11 cellular contexts compared by ENCODE assay signal in the genomic region with DNA sequence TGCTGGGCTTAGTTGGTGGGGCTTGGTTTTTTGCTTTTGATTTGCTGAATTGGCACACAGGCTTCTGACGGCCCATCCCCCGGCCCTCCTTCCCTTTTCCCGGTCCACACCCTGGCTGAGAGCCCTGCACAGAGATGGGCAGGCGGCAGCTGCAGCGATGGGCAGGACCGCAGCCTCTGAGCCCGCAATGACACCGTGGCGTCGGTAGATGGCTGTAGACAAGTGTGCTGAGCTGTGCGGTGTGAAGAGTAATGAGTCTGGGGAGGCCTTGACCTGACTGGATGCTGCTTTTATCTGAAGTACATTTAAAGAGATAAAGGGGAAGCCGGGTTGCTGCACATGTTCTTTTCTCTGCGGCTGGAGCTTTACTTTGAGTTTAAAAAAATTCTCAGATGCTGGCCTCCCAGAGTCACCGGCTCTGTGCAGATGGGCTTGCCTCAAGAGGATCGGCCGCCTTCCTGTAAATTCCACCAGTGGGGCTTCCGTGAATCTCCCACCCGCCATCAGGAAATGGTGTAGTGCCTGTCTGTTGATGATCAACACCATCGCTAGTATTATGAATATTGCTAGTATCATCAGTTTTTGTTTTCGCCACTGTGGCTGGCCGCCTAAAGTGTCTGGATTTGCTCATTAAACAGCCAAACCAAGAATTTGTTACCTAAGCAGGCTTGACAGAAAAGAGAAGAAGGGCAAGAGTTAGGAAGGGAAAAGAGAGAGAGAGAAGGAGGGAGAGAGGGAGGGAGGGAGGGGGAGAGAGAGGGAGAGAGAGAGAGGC.
DNase-seq lines count a peak whose midpoint lies in the region; ATAC-seq, FAIRE-seq and TF ChIP-seq lines count a peak whose summit lies in the region.
"Had no signal": no experiment of that assay in that cellular context is flagged by ENCODE, and none has a peak within 500 bp of the region (broad histone marks: within the 10 kb centered on the region; RNA-seq: fewer than 3 reads in every experiment).

No MANE protein-coding gene starts in this region.

- 3% methylated on average over 20 of the region's 21 CpGs for WGBS in K562 (ENCODE audit: insufficient coverage, low coverage, missing lambda C conversion rate)

- no peak overlapping the region for H3K27ac ChIP-seq in K562 (ENCODE audit: extremely low read depth, low read depth, low read length)
- H3K27ac ChIP-seq: ovary had no signal

- no peaks in the 10 kb centered on the region for H3K36me3 Mint-ChIP-seq in Calu3 (ENCODE audit: insufficient read depth, unreplicated experiment)

- H3K4me3 Mint-ChIP-seq in Calu3 (ENCODE audit: low read depth, unreplicated experiment), result no peak overlapping the region
- H3K4me3 Mint-ChIP-seq: activated T-cell treated with anti-CD3 and anti-CD28 coated beads, Interleukin-2, amount 50 U/mL, for 24 hours had no signal

- H3K4me1 ChIP-seq in K562 (replicated peaks in 1 of 2; ENCODE audit: control insufficient read depth in 2 of 2, insufficient read depth in 2 of 2, low read length in 2 of 2) (no peaks in the 10 kb centered on the region), mucosa of descending colon (ENCODE audit: low read depth) (no peaks in the 10 kb centered on the region)

- H3K9me3 Mint-ChIP-seq in Calu3 (ENCODE audit: low read depth, unreplicated experiment), result peaks cover 19% of the 10 kb centered on the region

- H3K4me3 ChIP-seq in K562 (no peak overlapping the region), mucosa of descending colon (no peak overlapping the region)
- H3K4me3 ChIP-seq: ovary had no signal

- H3K27me3 ChIP-seq in K562 (ENCODE audit: control insufficient read depth in 2 of 2, insufficient read depth in 2 of 2, low read length in 2 of 2), result no peaks in the 10 kb centered on the region; a peak in 1 of 5 replicates
- H3K27me3 ChIP-seq: ovary had no signal

- no peak overlapping the region for H3K27ac Mint-ChIP-seq in Calu3 (ENCODE audit: unreplicated experiment)
- H3K27ac Mint-ChIP-seq: activated T-cell treated with anti-CD3 and anti-CD28 coated beads, Interleukin-2, amount 50 U/mL, for 24 hours had no signal

- intact Hi-C loops in Calu3 (cut with micrococcal nuclease; ENCODE audit: unreplicated experiment), result no loop called here
- intact Hi-C loops in K562 (cut with micrococcal nuclease), result no loop called here
- intact Hi-C loops in mucosa of descending colon (cut with DNase I, micrococcal nuclease), result no loop called here

- TF ChIP-seq EP300 in K562 (IDR thresholded peaks at IDR 0.05; ENCODE audit: low read length), result no peak

- H3K36me3 ChIP-seq in K562 (ENCODE audit: control insufficient read depth, insufficient read depth, low read length) (no peaks in the 10 kb centered on the region), mucosa of descending colon (ENCODE audit: low read depth) (no peaks in the 10 kb centered on the region)
- H3K36me3 ChIP-seq: ovary had no signal

- TF ChIP-seq POLR2A in K562 (conservative IDR thresholded peaks at IDR 0.05), result no peak

- in situ Hi-C loops in K562 (cut with MboI), result no loop called here

- BruUV-seq in Calu3 (replicated peaks; lab: Mats Ljungman, UMichigan) (no TSS peak), K562 (replicated peaks; lab: Mats Ljungman, UMichigan) (no TSS peak)

- H3K27me3 Mint-ChIP-seq in Calu3 (ENCODE audit: unreplicated experiment), result no peaks in the 10 kb centered on the region
- H3K27me3 Mint-ChIP-seq: activated T-cell treated with anti-CD3 and anti-CD28 coated beads, Interleukin-2, amount 50 U/mL, for 24 hours had no signal

- ATAC-seq in K562, result peak; percentile 86
- ATAC-seq in mucosa of descending colon, result peak; percentile 59
- no peak for ATAC-seq in HG02885 (IDR thresholded peaks at IDR 0.05; ENCODE audit: poor library complexity, unreplicated experiment)
- ATAC-seq in GM18861 (IDR thresholded peaks at IDR 0.05; ENCODE audit: unreplicated experiment), result no peak

- POLR2A ChIA-PET in K562 (lab: Yijun Ruan, JAX), result interaction anchor here (0.5 to 1.0 kb wide), 2 partner anchors 10 to 634 kb away, joined by 3 read pairs; no protein-coding TSS in a partner anchor

- H3K9me3 ChIP-seq in K562 (replicated peaks; ENCODE audit: control insufficient read depth, insufficient read depth, low read depth, low read length), result no peaks in the 10 kb centered on the region
- no peaks in the 10 kb centered on the region for H3K9me3 ChIP-seq in mucosa of descending colon
- H3K9me3 ChIP-seq: ovary had no signal

- no peak overlapping the region for H2AFZ ChIP-seq in K562 (ENCODE audit: low read depth, low read length)

- H4K20me1 ChIP-seq in K562 (replicated peaks; ENCODE audit: control insufficient read depth, insufficient read depth, low read length), result no peaks in the 10 kb centered on the region

- DNase-seq in Calu3, result peak; percentile 2
- peak; percentile 43 for DNase-seq in NCI-H146 (lab: John Stamatoyannopoulos, UW)
- peak in 2 of 4 experiments; percentile 14 to 25 for DNase-seq in K562 (ENCODE audit: extremely low read depth in 1 of 4, low spot score in 3 of 4)
- DNase-seq in mucosa of descending colon, result peak in 2 of 3 donors; percentile 5 to 36
- DNase-seq in cortex of kidney (lab: John Stamatoyannopoulos, UW), result no peak
- DNase-seq in NCI-H2196 treated with DMSO at 0.1 percent for 48 hours (lab: John Stamatoyannopoulos, UW; ENCODE audit: unreplicated experiment), result no peak
- DNase-seq: activated T-cell treated with anti-CD3 and anti-CD28 coated beads, Interleukin-2, amount 50 U/mL, for 24 hours; NCI-H2171 treated with DMSO at 0.1 percent for 48 hours had no signal

- peak in 1 of 2 experiments; percentile 38; a peak in 2 of 4 replicates for TF ChIP-seq RAD21 in K562 (CRISPR knock-in tag; conservative IDR thresholded peaks at IDR 0.05 in 1 of 2, IDR thresholded peaks at IDR 0.05 in 1 of 2)

- CTCF ChIA-PET in Calu3 (lab: Charles Lee), result no interaction called here
- CTCF ChIA-PET in K562 (lab: Yijun Ruan, JAX; ENCODE audit: low intra/inter-chr PET ratio), result no interaction called here

- no peak overlapping the region for H3K4me2 ChIP-seq in K562 (ENCODE audit: insufficient read depth, low read length)

- TF ChIP-seq CTCF in Calu3 (IDR thresholded peaks at IDR 0.05; ENCODE audit: unreplicated experiment) (no peak), K562 (IDR thresholded peaks at IDR 0.05 in 2 of 3, conservative IDR thresholded peaks at IDR 0.05 in 1 of 3; ENCODE audit: insufficient read depth in 2 of 3, low read depth in 1 of 3, low read length in 3 of 3) (peak; percentile 34 to 44 (median 39); a peak in 4 of 6 replicates), mucosa of descending colon (IDR thresholded peaks at IDR 0.05) (no peak)

- H3K9me1 ChIP-seq in K562 (ENCODE audit: control insufficient read depth, insufficient read depth, low read length), result no peaks in the 10 kb centered on the region

- FAIRE-seq in K562 (lab: Jason Lieb, UNC), result no peak

- H3K9ac ChIP-seq in K562 (ENCODE audit: insufficient read depth in 1 of 2, low read depth in 2 of 2, low read length in 2 of 2), result no peak overlapping the region

- no peaks in the 10 kb centered on the region for H3K79me2 ChIP-seq in K562 (ENCODE audit: control insufficient read depth, insufficient read depth, low read length)

- no peaks in the 10 kb centered on the region for H3K4me1 Mint-ChIP-seq in Calu3 (ENCODE audit: low read depth, unreplicated experiment)

TF ChIP-seq in K562, 482 proteins besides CTCF, POLR2A, EP300 and RAD21 (continues in another document):
- no peak for TF ChIP-seq ATF1 (CRISPR knock-in tag; IDR thresholded peaks at IDR 0.05)
- no peak for TF ChIP-seq ATF1 (tag; IDR thresholded peaks at IDR 0.05)
- TF ChIP-seq ATF2 (CRISPR knock-in tag; IDR thresholded peaks at IDR 0.05), result no peak
- no peak for TF ChIP-seq ZNF165 (CRISPR knock-in tag; IDR thresholded peaks at IDR 0.05; ENCODE audit: borderline replicate concordance)
- no peak for TF ChIP-seq RHOXF2B (CRISPR knock-in tag; conservative IDR thresholded peaks at IDR 0.05)
- TF ChIP-seq, protein P1, sequence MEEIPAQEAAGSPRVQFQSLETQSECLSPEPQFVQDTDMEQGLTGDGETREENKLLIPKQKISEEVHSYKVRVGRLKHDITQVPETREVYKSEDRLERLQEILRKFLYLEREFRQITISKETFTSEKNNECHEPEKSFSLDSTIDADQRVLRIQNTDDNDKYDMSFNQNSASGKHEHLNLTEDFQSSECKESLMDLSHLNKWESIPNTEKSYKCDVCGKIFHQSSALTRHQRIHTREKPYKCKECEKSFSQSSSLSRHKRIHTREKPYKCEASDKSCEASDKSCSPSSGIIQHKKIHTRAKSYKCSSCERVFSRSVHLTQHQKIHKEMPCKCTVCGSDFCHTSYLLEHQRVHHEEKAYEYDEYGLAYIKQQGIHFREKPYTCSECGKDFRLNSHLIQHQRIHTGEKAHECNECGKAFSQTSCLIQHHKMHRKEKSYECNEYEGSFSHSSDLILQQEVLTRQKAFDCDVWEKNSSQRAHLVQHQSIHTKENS (CRISPR knock-in tag; IDR thresholded peaks at IDR 0.05), result no peak
- TF ChIP-seq ZNF133 (CRISPR knock-in tag; IDR thresholded peaks at IDR 0.05), result no peak
- no peak for TF ChIP-seq POLR2AphosphoS5 (IDR thresholded peaks at IDR 0.05; ENCODE audit: control insufficient read depth, insufficient read depth, low read depth, low read length)
- no peak for TF ChIP-seq SMARCA5 (IDR thresholded peaks at IDR 0.05)
- no peak for TF ChIP-seq TEAD2 (tag; IDR thresholded peaks at IDR 0.05)
- TF ChIP-seq, protein P2, sequence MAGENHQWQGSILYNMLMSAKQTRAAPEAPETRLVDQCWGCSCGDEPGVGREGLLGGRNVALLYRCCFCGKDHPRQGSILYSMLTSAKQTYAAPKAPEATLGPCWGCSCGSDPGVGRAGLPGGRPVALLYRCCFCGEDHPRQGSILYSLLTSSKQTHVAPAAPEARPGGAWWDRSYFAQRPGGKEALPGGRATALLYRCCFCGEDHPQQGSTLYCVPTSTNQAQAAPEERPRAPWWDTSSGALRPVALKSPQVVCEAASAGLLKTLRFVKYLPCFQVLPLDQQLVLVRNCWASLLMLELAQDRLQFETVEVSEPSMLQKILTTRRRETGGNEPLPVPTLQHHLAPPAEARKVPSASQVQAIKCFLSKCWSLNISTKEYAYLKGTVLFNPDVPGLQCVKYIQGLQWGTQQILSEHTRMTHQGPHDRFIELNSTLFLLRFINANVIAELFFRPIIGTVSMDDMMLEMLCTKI (IDR thresholded peaks at IDR 0.05; ENCODE audit: partially characterized antibody), result no peak
- no peak for TF ChIP-seq MCM3 (IDR thresholded peaks at IDR 0.05)
- TF ChIP-seq BCOR (IDR thresholded peaks at IDR 0.05), result no peak

Comparison
In these comparisons a context has a peak if more than half of its experiments do, and no peak if none do; other contexts are left out.
1. DNase-seq: peak in Calu3 (single experiment), NCI-H146 (single experiment) and mucosa of descending colon (2 of 3); none in cortex of kidney (single experiment) and NCI-H2196 treated with DMSO at 0.1 percent for 48 hours (single experiment).
2. CTCF ChIP-seq: peak in K562 (3 of 3); none in Calu3 (single experiment) and mucosa of descending colon (single experiment).
3. ATAC-seq: peak in K562 (single experiment) and mucosa of descending colon (single experiment); none in HG02885 (single experiment) and GM18861 (single experiment).